26 cellular contexts compared by ENCODE assay signal in the genomic region with DNA sequence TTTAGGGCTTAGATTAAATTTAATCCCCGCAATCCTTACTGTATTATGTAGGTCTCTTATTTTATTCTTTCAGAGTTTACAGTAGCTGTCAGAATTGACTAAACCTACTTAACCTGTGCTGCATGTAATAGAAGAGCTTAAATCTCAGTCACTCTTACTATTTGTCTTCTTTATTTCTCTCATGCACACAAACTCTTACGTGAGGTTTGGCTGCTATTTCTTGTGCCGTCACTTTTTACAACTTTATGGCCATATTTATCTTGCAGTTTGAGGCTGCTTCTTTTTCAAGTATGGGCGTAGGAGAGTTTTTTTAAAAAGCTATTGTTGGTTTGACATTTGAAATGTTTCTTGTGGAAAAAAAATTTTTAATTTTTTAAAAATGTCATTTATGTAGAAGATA. TPM values are rescaled to one million over a fixed set of nuclear protein-coding genes. Genes with fewer than 3 reads are reported as not detected.
DNase-seq lines count a peak whose midpoint lies in the region; ATAC-seq, FAIRE-seq and TF ChIP-seq lines count a peak whose summit lies in the region.
"Had no signal": no experiment of that assay in that cellular context is flagged by ENCODE, and none has a peak within 500 bp of the region (broad histone marks: within the 10 kb centered on the region; RNA-seq: fewer than 3 reads in every experiment).

No MANE protein-coding gene starts in this region.

- CTCF ChIA-PET in PC-3 (lab: Charles Lee) = no interaction called here

- no peaks in the 10 kb centered on the region for H3K27me3 ChIP-seq in PC-3 (ENCODE audit: low read length)
- H3K27me3 ChIP-seq: SJSA1 had no signal

- H3K27ac ChIP-seq in SK-N-MC = no peak overlapping the region; the same call in 1 of the 2 replicates
- no peak overlapping the region for H3K27ac ChIP-seq in kidney (ENCODE audit: low read depth in 2 of 2, low read length in 2 of 2)
- H3K27ac ChIP-seq in PC-3 (ENCODE audit: low read length) = no peak overlapping the region
- H3K27ac ChIP-seq: A549, HL-60, KMS-11, SJSA1 had no signal

- no peaks in the 10 kb centered on the region for H3K79me2 ChIP-seq in PC-3 (ENCODE audit: low read length)

- no TSS peak for BruUV-seq in PC-3 (replicated peaks; lab: Mats Ljungman, UMichigan)

- peaks cover 61% of the 10 kb centered on the region for H3K36me3 ChIP-seq in SK-N-MC (ENCODE audit: insufficient read depth, low read length)
- H3K36me3 ChIP-seq in kidney (ENCODE audit: control insufficient read depth in 1 of 2, insufficient read depth in 2 of 2, low read length in 2 of 2) = peaks cover 2 to 13% of the 10 kb centered on the region in 2 donors
- peaks cover 32% of the 10 kb centered on the region for H3K36me3 ChIP-seq in PC-3 (ENCODE audit: low read depth, low read length)

- H2AFZ ChIP-seq in PC-3 (ENCODE audit: low read length) = no peak overlapping the region
- H2AFZ ChIP-seq: GM23338 had no signal

- peak; percentile 77 for FAIRE-seq in GM12892 (lab: Jason Lieb, UNC)
- FAIRE-seq in kidney (lab: Jason Lieb, UNC) = peak; percentile 42
- FAIRE-seq: A549 had no signal

- peak overlapping the region; percentile 10; the same call in 1 of the 2 replicates for H3K4me3 ChIP-seq in SK-N-MC
- no peak overlapping the region for H3K4me3 ChIP-seq in kidney (ENCODE audit: low read length in 2 of 2)
- no peak overlapping the region for H3K4me3 ChIP-seq in PC-3 (ENCODE audit: low read length)
- H3K4me3 ChIP-seq: A549, GM23338, HAP-1, SJSA1 had no signal

- H3K9me3 ChIP-seq in SK-N-MC (ENCODE audit: low read depth, low read length) (no peaks in the 10 kb centered on the region), kidney (ENCODE audit: control insufficient read depth in 1 of 2, low read length in 2 of 2) (no peaks in the 10 kb centered on the region), PC-3 (ENCODE audit: low read length) (no peaks in the 10 kb centered on the region)
- H3K9me3 ChIP-seq: A549, HAP-1, SJSA1 had no signal

- no peaks in the 10 kb centered on the region for H3F3A ChIP-seq in PC-3 (ENCODE audit: low read length, unreplicated experiment)

- ATAC-seq in sciatic nerve (no peak), PC-3 (no peak)
- ATAC-seq: A549, GM23338 had no signal

- H3K4me1 ChIP-seq in kidney (ENCODE audit: control insufficient read depth in 1 of 2, insufficient read depth in 1 of 2, low read depth in 1 of 2, low read length in 2 of 2) = no peaks in the 10 kb centered on the region
- H3K4me1 ChIP-seq in PC-3 (ENCODE audit: insufficient read depth, low read length) = no peaks in the 10 kb centered on the region
- H3K4me1 ChIP-seq: A549, SJSA1 had no signal

- H3K9me2 ChIP-seq in PC-3 (replicated peaks; ENCODE audit: low read length) = no peaks in the 10 kb centered on the region

- TF ChIP-seq CTCF in kidney (IDR thresholded peaks at IDR 0.05; ENCODE audit: borderline replicate concordance, extremely low read depth, insufficient read depth) (no peak), PC-3 (conservative IDR thresholded peaks at IDR 0.05; ENCODE audit: low read depth, low read length) (no peak)

- no peak for DNase-seq in GM12892 (ENCODE audit: insufficient read length)
- no peak for DNase-seq in SK-N-MC (ENCODE audit: low read depth, low spot score)
- DNase-seq in kidney = no peak
- DNase-seq in NCI-H146 treated with DMSO at 0.1 percent for 48 hours (lab: John Stamatoyannopoulos, UW; ENCODE audit: unreplicated experiment) = no peak
- no peak for DNase-seq in sciatic nerve (ENCODE audit: low spot score)
- no peak for DNase-seq in T-helper 9 cell
- DNase-seq in PC-3 = no peak
- DNase-seq: AML-193; Calu3; DMS79 treated with DMSO at 0.1 percent for 48 hours; NCI-H1092 treated with DMSO at 0.1 percent for 48 hours; NCI-H1436; NCI-H1930; NCI-H446; NCI-H524 treated with DMSO at 0.1 percent for 48 hours; NCI-H774; NK-92 treated with Interleukin-12 subunit alpha and Interleukin-12 subunit beta, amount 100 ng/mL, for 24 hours; Right ventricle myocardium superior; RPMI8226; T-helper 1 cell had no signal

- POLR2A ChIA-PET in PC-3 (lab: Charles Lee; ENCODE audit: unreplicated experiment) = no interaction called here

- no peaks in the 10 kb centered on the region for H4K20me1 ChIP-seq in PC-3 (ENCODE audit: low read length)

- no peak for TF ChIP-seq POLR2A in GM12892 (IDR thresholded peaks at IDR 0.05; ENCODE audit: low read depth, low read length)

- no peak overlapping the region for H3K4me2 ChIP-seq in PC-3 (ENCODE audit: low read length)
- H3K4me2 ChIP-seq: A549, GM23338, KMS-11 had no signal

- intact Hi-C loops in kidney (cut with DNase I) (no loop called here), sciatic nerve (cut with DNase I) (no loop called here), PC-3 (cut with micrococcal nuclease) (no loop called here)

- H3K9ac ChIP-seq in SK-N-MC (ENCODE audit: insufficient read length) (no peak overlapping the region), kidney (ENCODE audit: low read length in 2 of 2) (no peak overlapping the region), PC-3 (ENCODE audit: low read length) (no peak overlapping the region)
- H3K9ac ChIP-seq: KMS-11 had no signal

RNA-seq across cellular contexts. Expression of gene DNAJC10, which starts 12.0 kb away (rescaled TPM):
- polyA plus RNA-seq in GM12892 (2012; ENCODE audit: missing spikeins) = 34.3 TPM
- total RNA-seq in kidney (127 TPM), sciatic nerve (108 TPM), PC-3 (2014; rRNA removed) (49.0 and 62.9 TPM in 2 replicates)
- polyA plus RNA-seq in kidney (ENCODE audit: insufficient read depth, low read depth, low replicate concordance) = 30.1 TPM
